In the genomic region with DNA sequence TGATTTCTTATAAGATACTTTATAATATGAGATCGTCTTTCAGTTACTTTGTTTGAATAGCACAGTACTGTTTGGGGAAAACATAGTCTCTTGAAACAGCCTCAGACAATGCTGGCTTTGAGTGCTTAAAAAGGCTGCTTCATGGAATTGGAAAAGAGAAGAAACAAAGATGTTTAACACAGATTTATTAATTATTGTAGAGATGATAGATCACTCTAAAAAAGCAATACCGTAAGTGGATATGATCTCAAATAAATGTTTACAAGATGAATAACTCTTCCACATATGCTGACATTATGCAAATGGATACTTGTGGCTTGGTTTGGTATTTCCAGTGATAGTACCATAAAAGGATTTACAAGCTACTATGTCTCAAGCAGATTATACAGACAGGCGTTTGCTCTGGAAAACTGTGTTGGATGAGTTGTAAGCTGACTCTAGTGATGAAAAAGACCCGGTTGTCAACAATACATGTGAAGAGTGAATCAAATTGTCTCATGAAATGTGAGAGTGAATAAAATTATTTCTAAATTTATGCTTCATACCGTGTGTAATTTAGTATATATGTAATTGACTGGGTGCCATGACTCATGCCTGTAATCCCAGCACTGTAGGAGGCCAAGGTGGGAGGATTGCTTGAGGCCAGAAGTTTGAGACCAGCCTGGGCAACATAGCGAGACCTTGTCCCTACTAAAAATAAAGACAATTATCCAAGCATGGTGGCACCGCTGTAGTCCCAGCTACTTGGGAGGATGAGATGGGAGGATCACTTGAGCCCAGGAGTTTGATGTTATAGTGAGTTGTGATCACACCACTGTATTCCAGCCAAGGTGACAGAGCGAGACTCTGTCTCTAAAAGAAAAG, we compare ENCODE assay signal across 14 cellular contexts.
DNase-seq lines count a peak whose midpoint lies in the region.
"Had no signal": no experiment of that assay in that cellular context is flagged by ENCODE, and none has a peak within 500 bp of the region (broad histone marks: within the 10 kb centered on the region; RNA-seq: fewer than 3 reads in every experiment).

No MANE protein-coding gene starts in this region.

- H2BK5ac ChIP-seq in trophoblast cell (ENCODE audit: low read depth, low read length, poor library complexity), result no peak overlapping the region

- no peak overlapping the region for H4K91ac ChIP-seq in trophoblast cell (ENCODE audit: low read depth, low read length)

- H3K4me3 ChIP-seq in trophoblast cell (ENCODE audit: low read depth, low read length) (no peak overlapping the region), SJCRH30 (no peak overlapping the region)
- H3K4me3 ChIP-seq: skin epidermis, suprapubic skin had no signal

- no peak overlapping the region for H4K8ac ChIP-seq in trophoblast cell (ENCODE audit: low read depth, low read length)

- H3K4me2 ChIP-seq in trophoblast cell (ENCODE audit: low read length), result no peak overlapping the region

- H2BK12ac ChIP-seq in trophoblast cell (ENCODE audit: low read length), result no peak overlapping the region

- H3K4ac ChIP-seq in trophoblast cell (ENCODE audit: low read depth, low read length), result no peak overlapping the region

- no peaks in the 10 kb centered on the region for H3K79me1 ChIP-seq in trophoblast cell (ENCODE audit: low read length)

- H3K14ac ChIP-seq in trophoblast cell (ENCODE audit: low read length), result no peak overlapping the region

- no peak overlapping the region for H3K9ac ChIP-seq in trophoblast cell (ENCODE audit: low read length)

- H3K23ac ChIP-seq in trophoblast cell (ENCODE audit: low read length), result no peak overlapping the region

- peaks cover 0 to 2% of the 10 kb centered on the region in 2 experiments for H3K36me3 ChIP-seq in trophoblast cell (ENCODE audit: control insufficient read depth in 1 of 2, insufficient read depth in 2 of 2, low read length in 2 of 2)
- H3K36me3 ChIP-seq in SJCRH30, result peaks cover 5% of the 10 kb centered on the region; the same call in 1 of the 2 replicates
- H3K36me3 ChIP-seq: suprapubic skin had no signal

- H3K18ac ChIP-seq in trophoblast cell (ENCODE audit: low read length), result no peak overlapping the region

- no CpG with 5 or more reads among the region's 8 CpGs for WGBS in trophoblast cell (ENCODE audit: extremely low coverage, insufficient coverage, insufficient read length)

- H3K79me2 ChIP-seq in trophoblast cell (ENCODE audit: control insufficient read depth, insufficient read depth, low read length, poor library complexity), result no peaks in the 10 kb centered on the region

- H2AK5ac ChIP-seq in trophoblast cell (ENCODE audit: low read length), result no peak overlapping the region

- H3K9me3 ChIP-seq in trophoblast cell (ENCODE audit: insufficient read depth, low read depth, low read length) (no peaks in the 10 kb centered on the region), SJCRH30 (replicated peaks) (no peaks in the 10 kb centered on the region)
- H3K9me3 ChIP-seq: suprapubic skin had no signal

- H2AFZ ChIP-seq in trophoblast cell (ENCODE audit: insufficient read depth, low read length, poor library complexity), result no peak overlapping the region

- H3K27me3 ChIP-seq in trophoblast cell (ENCODE audit: insufficient read depth, low read length) (no peaks in the 10 kb centered on the region), SJCRH30 (no peaks in the 10 kb centered on the region)
- H3K27me3 ChIP-seq: suprapubic skin had no signal

- H2BK120ac ChIP-seq in trophoblast cell (ENCODE audit: insufficient read depth, low read length, poor library complexity), result no peak overlapping the region

- DNase-seq in EL, result peak; percentile 86
- peak; percentile 45 for DNase-seq in NCI-H526 (lab: John Stamatoyannopoulos, UW)
- DNase-seq in epithelial cell of prostate (ENCODE audit: low read depth, low spot score), result peak; percentile 54
- peak; percentile 21 to 50 for DNase-seq in trophoblast cell
- no peak for DNase-seq in SJCRH30
- DNase-seq in DMS53 treated with DMSO at 0.1 percent for 48 hours (lab: John Stamatoyannopoulos, UW; ENCODE audit: unreplicated experiment), result no peak
- no peak for DNase-seq in NCI-H2029 treated with DMSO at 0.1 percent for 48 hours (lab: John Stamatoyannopoulos, UW)
- DNase-seq in stimulated activated naive CD4-positive, alpha-beta T cell treated with Interleukin-2 at 50 U/mL for 16 hours (lab: John Stamatoyannopoulos, UW), result no peak
- DNase-seq: activated CD4-positive, alpha-beta T cell treated with anti-CD3 and anti-CD28 coated beads, Interleukin-2, amount 50 U/mL, for 48 hours; activated effector memory CD4-positive, alpha-beta T cell treated with Interleukin-2 at 50 U/mL for 16 hours; islet precursor cell; NCI-H446 treated with DMSO at 0.1 percent for 48 hours had no signal

- no peak overlapping the region for H4K12ac ChIP-seq in trophoblast cell (ENCODE audit: low read depth, low read length)

- H3K27ac ChIP-seq in epithelial cell of prostate (peak overlapping the region; percentile 60), trophoblast cell (ENCODE audit: low read depth, low read length) (no peak overlapping the region), SJCRH30 (no peak overlapping the region)
- H3K27ac ChIP-seq: suprapubic skin had no signal

- H3K4me1 ChIP-seq in trophoblast cell (ENCODE audit: control insufficient read depth in 1 of 2, insufficient read depth in 2 of 2, low read length in 2 of 2) (no peaks in the 10 kb centered on the region), SJCRH30 (no peaks in the 10 kb centered on the region)

Comparison
In these comparisons a context has a peak if more than half of its experiments do, and no peak if none do; other contexts are left out.
1. DNase-seq: peak in EL (single experiment), NCI-H526 (2 of 2), epithelial cell of prostate (single experiment) and trophoblast cell (2 of 2); none in SJCRH30 (0 of 2), DMS53 treated with DMSO at 0.1 percent for 48 hours (single experiment), NCI-H2029 treated with DMSO at 0.1 percent for 48 hours (single experiment) and stimulated activated naive CD4-positive, alpha-beta T cell treated with Interleukin-2 at 50 U/mL for 16 hours (single experiment).